In genomic region chr12:75658826-75659823, GRCh38 we compare ENCODE assay signal across 9 cellular contexts.
DNase-seq lines count a peak whose midpoint lies in the region; ATAC-seq and TF ChIP-seq lines count a peak whose summit lies in the region.
"Had no signal": no experiment of that assay in that cellular context is flagged by ENCODE, and none has a peak within 500 bp of the region (broad histone marks: within the 10 kb centered on the region; RNA-seq: fewer than 3 reads in every experiment).

No MANE protein-coding gene starts in this region.

- no peak overlapping the region for H3K4me3 ChIP-seq in choroid plexus epithelial cell (ENCODE audit: low read depth, low read length)
- H3K4me3 ChIP-seq: prostate gland had no signal

- DNase-seq in NCI-H1436 (lab: John Stamatoyannopoulos, UW) (peak; percentile 12), NCI-H1436 treated with DMSO at 0.1 percent for 48 hours (lab: John Stamatoyannopoulos, UW) (no peak), NCI-H226 (peak; percentile 89), choroid plexus epithelial cell (ENCODE audit: low read depth) (peak; percentile 81), putamen (ENCODE audit: low spot score) (peak; percentile 67), GM13977 (ENCODE audit: low spot score) (no peak), NCI-H510A treated with DMSO at 0.1 percent for 48 hours (lab: John Stamatoyannopoulos, UW) (no peak)

- no peak for TF ChIP-seq CTCF in choroid plexus epithelial cell (conservative IDR thresholded peaks at IDR 0.05; ENCODE audit: low read depth, low read length)
- TF ChIP-seq CTCF in GM13977 (IDR thresholded peaks at IDR 0.05; ENCODE audit: extremely low read depth, insufficient read depth, missing control alignments) = no peak

- ATAC-seq in HG03565 (IDR thresholded peaks at IDR 0.05; ENCODE audit: unreplicated experiment) = no peak

- in situ Hi-C loops in GM13977 (cut with MboI; ENCODE audit: low pct_unique_long_range_greater_than_20kb, low sequenced_read_pairs, unreplicated experiment) = no loop called here

Comparison
In these comparisons a context has a peak if more than half of its experiments do, and no peak if none do; other contexts are left out.
1. DNase-seq: peak in NCI-H1436 (single experiment), NCI-H226 (single experiment), choroid plexus epithelial cell (single experiment) and putamen (single experiment); none in NCI-H1436 treated with DMSO at 0.1 percent for 48 hours (single experiment), GM13977 (single experiment) and NCI-H510A treated with DMSO at 0.1 percent for 48 hours (single experiment).